Comparison of ENCODE assay signal across 20 cellular contexts in genomic region chr2:173141666-173142065, GRCh38.
DNase-seq lines count a peak whose midpoint lies in the region; ATAC-seq, FAIRE-seq and TF ChIP-seq lines count a peak whose summit lies in the region.
"Had no signal": no experiment of that assay in that cellular context is flagged by ENCODE, and none has a peak within 500 bp of the region (broad histone marks: within the 10 kb centered on the region; RNA-seq: fewer than 3 reads in every experiment).

No MANE protein-coding gene starts in this region.

- no peaks in the 10 kb centered on the region for H4K20me1 ChIP-seq in HepG2 (ENCODE audit: insufficient read depth, low read length)
- H4K20me1 ChIP-seq: BLaER1 had no signal

- H3K27me3 ChIP-seq in HepG2 (ENCODE audit: control insufficient read depth in 1 of 2, insufficient read depth in 2 of 2, low read length in 2 of 2) (no peaks in the 10 kb centered on the region), right lobe of liver (no peaks in the 10 kb centered on the region), adipocyte (replicated peaks; ENCODE audit: control insufficient read depth, insufficient read depth, low read length) (no peaks in the 10 kb centered on the region)
- H3K27me3 ChIP-seq: BLaER1 had no signal

- H3K79me2 ChIP-seq in HepG2 (ENCODE audit: insufficient read depth, low read length): no peaks in the 10 kb centered on the region

- H2AFZ ChIP-seq in HepG2 (ENCODE audit: low read length): no peak overlapping the region
- H2AFZ ChIP-seq: GM23338 had no signal

- no peak overlapping the region for H3K9ac ChIP-seq in HepG2 (ENCODE audit: insufficient read depth, low read depth, low read length)
- no peak overlapping the region for H3K9ac ChIP-seq in adipocyte (ENCODE audit: low read length)
- H3K9ac ChIP-seq: BLaER1 had no signal

- H3K4me3 Mint-ChIP-seq in activated T-helper 2 cell treated with anti-CD3 and anti-CD28 coated beads, Interferon-gamma antibody, Interleukin-2, Interleukin-4, amounts not matched to agents 10 μg/mL and 5 μg/mL and 100 μg/mL, durations not matched to agents 14 hours and 24 hours and 36 hours (ENCODE audit: low read depth): no peak overlapping the region
- H3K4me3 Mint-ChIP-seq: CD14-positive monocyte; CD8-positive, alpha-beta T cell; GM23338 had no signal

- H3K36me3 ChIP-seq in HepG2 (replicated peaks in 1 of 2; ENCODE audit: control insufficient read depth in 1 of 2, insufficient read depth in 2 of 2, low read length in 2 of 2): no peaks in the 10 kb centered on the region
- H3K36me3 ChIP-seq in right lobe of liver: no peaks in the 10 kb centered on the region
- no peaks in the 10 kb centered on the region for H3K36me3 ChIP-seq in HEK293 (ENCODE audit: control insufficient read depth in 2 of 2, insufficient read depth in 1 of 2, low read length in 2 of 2)
- H3K36me3 ChIP-seq in adipocyte (ENCODE audit: control insufficient read depth, insufficient read depth, low read length, severe bottlenecking): peaks cover 11% of the 10 kb centered on the region

- TF ChIP-seq RAD21 in HepG2 (CRISPR knock-in tag; IDR thresholded peaks at IDR 0.05): no peak

- POLR2A ChIA-PET in HepG2 (lab: Yijun Ruan, JAX) (no interaction called here), HEK293 (lab: Yijun Ruan, JAX) (no interaction called here)

- in situ Hi-C loops in HepG2 (cut with HindIII; ENCODE audit: extremely low pct_ligation_motif_present, low pct_unique_long_range_greater_than_20kb): no loop called here

- H3K36me3 Mint-ChIP-seq in activated T-helper 2 cell treated with anti-CD3 and anti-CD28 coated beads, Interferon-gamma antibody, Interleukin-2, Interleukin-4, amounts not matched to agents 10 μg/mL and 5 μg/mL and 100 μg/mL, durations not matched to agents 14 hours and 24 hours and 36 hours (ENCODE audit: low read depth): peaks cover 21% of the 10 kb centered on the region
- H3K36me3 Mint-ChIP-seq: CD8-positive, alpha-beta T cell had no signal

- no peak overlapping the region for H3K4me2 ChIP-seq in HepG2 (ENCODE audit: low read depth, low read length)
- H3K4me2 ChIP-seq: BLaER1, GM23338 had no signal

- no peak for FAIRE-seq in HepG2 (lab: Jason Lieb, UNC)
- FAIRE-seq: GM12891, H54 had no signal

- peaks cover 29% of the 10 kb centered on the region for H3K4me1 Mint-ChIP-seq in activated T-helper 2 cell treated with anti-CD3 and anti-CD28 coated beads, Interferon-gamma antibody, Interleukin-2, Interleukin-4, amounts not matched to agents 10 μg/mL and 5 μg/mL and 100 μg/mL, durations not matched to agents 14 hours and 24 hours and 36 hours (ENCODE audit: low read depth)

- CTCF ChIA-PET in HepG2 (lab: Yijun Ruan, JAX; ENCODE audit: low intra/inter-chr PET ratio, low total read pairs): no interaction called here
- CTCF ChIA-PET in HEK293 (lab: Yijun Ruan, JAX): interaction anchor here (0.8 kb wide), 1 partner anchor 302 kb away, joined by 3 read pairs; no protein-coding TSS in a partner anchor

- no peak overlapping the region for H3K27ac ChIP-seq in HepG2 (ENCODE audit: extremely low read length, insufficient read depth, low read length)
- H3K27ac ChIP-seq in right lobe of liver: no peak overlapping the region
- H3K27ac ChIP-seq in HEK293 (ENCODE audit: extremely low read depth, low read depth, low read length): no peak overlapping the region
- H3K27ac ChIP-seq: BLaER1 had no signal

- no peak for DNase-seq in HepG2 (ENCODE audit: low spot score)
- DNase-seq in right lobe of liver: no peak
- DNase-seq in adipocyte (ENCODE audit: low read depth): no peak
- no peak for DNase-seq in activated T-helper 2 cell treated with anti-CD3 and anti-CD28 coated beads, Interferon-gamma antibody, Interleukin-2, Interleukin-4, amounts not matched to agents 10 μg/mL and 5 μg/mL and 100 μg/mL, durations not matched to agents 14 hours and 24 hours and 36 hours (ENCODE audit: low spot score)
- no peak for DNase-seq in anterior cingulate cortex (lab: John Stamatoyannopoulos, UW)
- DNase-seq: 8988T; Calu3; CD8-positive, alpha-beta T cell; DMS 273 treated with DMSO at 0.1 percent for 48 hours; DMS53; DND-41; EL; HCEC 1CT had no signal

- ATAC-seq in HepG2 (no peak), right lobe of liver (no peak), GM19324 (IDR thresholded peaks at IDR 0.05; ENCODE audit: low FRiP score, unreplicated experiment) (no peak)
- ATAC-seq: CD8-positive, alpha-beta T cell; GM23338 had no signal

- no peak for TF ChIP-seq POLR2A in HepG2 (IDR thresholded peaks at IDR 0.05; ENCODE audit: insufficient read depth in 1 of 2, low read depth in 2 of 2, low read length in 2 of 2)
- TF ChIP-seq POLR2A in right lobe of liver (IDR thresholded peaks at IDR 0.05): no peak

- H3K9me3 Mint-ChIP-seq in activated T-helper 2 cell treated with anti-CD3 and anti-CD28 coated beads, Interferon-gamma antibody, Interleukin-2, Interleukin-4, amounts not matched to agents 10 μg/mL and 5 μg/mL and 100 μg/mL, durations not matched to agents 14 hours and 24 hours and 36 hours: peaks cover 22% of the 10 kb centered on the region

- H3K9me3 ChIP-seq in HepG2 (ENCODE audit: low read length): peaks cover 4% of the 10 kb centered on the region; the same call in 1 of the 2 replicates
- no peaks in the 10 kb centered on the region for H3K9me3 ChIP-seq in right lobe of liver
- H3K9me3 ChIP-seq in HEK293 (ENCODE audit: control insufficient read depth, insufficient read depth, low read depth, low read length): no peaks in the 10 kb centered on the region
- H3K9me3 ChIP-seq in adipocyte (ENCODE audit: control insufficient read depth, low read length): peaks cover 17% of the 10 kb centered on the region

- TF ChIP-seq EP300 in HepG2 (IDR thresholded peaks at IDR 0.05; ENCODE audit: low read depth in 2 of 2, low read length in 2 of 2) (no peak), HepG2 (CRISPR knock-in tag; IDR thresholded peaks at IDR 0.05; ENCODE audit: borderline replicate concordance) (no peak)

- H3K4me3 ChIP-seq in HepG2 (replicated peaks in 1 of 3; ENCODE audit: insufficient read depth in 1 of 3, low read depth in 2 of 3, low read length in 3 of 3): no peak overlapping the region
- no peak overlapping the region for H3K4me3 ChIP-seq in right lobe of liver
- H3K4me3 ChIP-seq in HEK293 (ENCODE audit: low read depth, low read length): no peak overlapping the region
- H3K4me3 ChIP-seq in adipocyte (ENCODE audit: low read length): peak overlapping the region; percentile 12
- H3K4me3 ChIP-seq: BLaER1, GM23338 had no signal

- H3K4me1 ChIP-seq in HepG2 (ENCODE audit: insufficient read depth, low read length): no peaks in the 10 kb centered on the region
- H3K4me1 ChIP-seq in right lobe of liver: peaks cover 0 to 4% (median 0%) of the 10 kb centered on the region in 4 donors
- H3K4me1 ChIP-seq in HEK293 (ENCODE audit: control insufficient read depth, insufficient read depth, low read length): no peaks in the 10 kb centered on the region
- H3K4me1 ChIP-seq in adipocyte (ENCODE audit: control insufficient read depth, insufficient read depth, low read length): peaks cover 14% of the 10 kb centered on the region

- no peak overlapping the region for H3K27ac Mint-ChIP-seq in activated T-helper 2 cell treated with anti-CD3 and anti-CD28 coated beads, Interferon-gamma antibody, Interleukin-2, Interleukin-4, amounts not matched to agents 10 μg/mL and 5 μg/mL and 100 μg/mL, durations not matched to agents 14 hours and 24 hours and 36 hours
- H3K27ac Mint-ChIP-seq: CD14-positive monocyte; CD8-positive, alpha-beta T cell; GM23338 had no signal

- BruUV-seq in HepG2 (replicated peaks; lab: Mats Ljungman, UMichigan): no TSS peak

- intact Hi-C loops in HepG2 (cut with micrococcal nuclease; ENCODE audit: unreplicated experiment): no loop called here
- intact Hi-C loops in right lobe of liver (cut with DNase I): no loop called here
- intact Hi-C loops in activated T-helper 2 cell treated with anti-CD3 and anti-CD28 coated beads, Interferon-gamma antibody, Interleukin-2, Interleukin-4, amounts not matched to agents 10 μg/mL and 5 μg/mL and 100 μg/mL, durations not matched to agents 14 hours and 24 hours and 36 hours (cut with micrococcal nuclease): no loop called here

- no peak for TF ChIP-seq CTCF in HepG2 (CRISPR knock-in tag; IDR thresholded peaks at IDR 0.05)
- TF ChIP-seq CTCF in right lobe of liver (IDR thresholded peaks at IDR 0.05): no peak
- TF ChIP-seq CTCF in HEK293 (tag by site-specific recombination; IDR thresholded peaks at IDR 0.05): no peak

- peaks cover 2% of the 10 kb centered on the region for H3K27me3 Mint-ChIP-seq in activated T-helper 2 cell treated with anti-CD3 and anti-CD28 coated beads, Interferon-gamma antibody, Interleukin-2, Interleukin-4, amounts not matched to agents 10 μg/mL and 5 μg/mL and 100 μg/mL, durations not matched to agents 14 hours and 24 hours and 36 hours (ENCODE audit: low read depth)

TF ChIP-seq in HepG2, 621 proteins besides CTCF, POLR2A, EP300 and RAD21:
- no peak for TF ChIP-seq HNRNPL (IDR thresholded peaks at IDR 0.05; ENCODE audit: low read depth, low read length)
- peak; percentile 98 for TF ChIP-seq ZNF317 (CRISPR knock-in tag; IDR thresholded peaks at IDR 0.05)
TF ChIP-seq in HepG2: peak in this region for 1.

TF ChIP-seq in HEK293, 187 proteins besides CTCF, POLR2A, EP300 and RAD21:
- TF ChIP-seq SETDB1 (IDR thresholded peaks at IDR 0.05; ENCODE audit: insufficient read length, low read length) (peak; percentile 44), ZNF777 (tag by site-specific recombination; IDR thresholded peaks at IDR 0.05; ENCODE audit: borderline replicate concordance) (no peak), ZNF157 (tag by site-specific recombination; IDR thresholded peaks at IDR 0.05) (no peak), ZNF623 (tag by site-specific recombination; IDR thresholded peaks at IDR 0.05) (no peak)

Comparison
In these comparisons a context has a peak if more than half of its experiments do, and no peak if none do; other contexts are left out.
1. Of the 63 proteins assayed by ChIP-seq in both HepG2 and HEK293: peak only in HepG2: none; only in HEK293: SETDB1; in both: none; in neither: 62.